ENCODE assay signal across 8 cellular contexts in genomic region chr11:46616551-46617450, GRCh38. TPM values are rescaled to one million over a fixed set of nuclear protein-coding genes. Genes with fewer than 3 reads are reported as not detected.
DNase-seq lines count a peak whose midpoint lies in the region; TF ChIP-seq lines count a peak whose summit lies in the region.

A gene with protein sequence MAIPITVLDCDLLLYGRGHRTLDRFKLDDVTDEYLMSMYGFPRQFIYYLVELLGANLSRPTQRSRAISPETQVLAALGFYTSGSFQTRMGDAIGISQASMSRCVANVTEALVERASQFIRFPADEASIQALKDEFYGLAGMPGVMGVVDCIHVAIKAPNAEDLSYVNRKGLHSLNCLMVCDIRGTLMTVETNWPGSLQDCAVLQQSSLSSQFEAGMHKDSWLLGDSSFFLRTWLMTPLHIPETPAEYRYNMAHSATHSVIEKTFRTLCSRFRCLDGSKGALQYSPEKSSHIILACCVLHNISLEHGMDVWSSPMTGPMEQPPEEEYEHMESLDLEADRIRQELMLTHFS (minus strand): TSS chr11:46617227. CDS start chr11:46616237, 990 bp downstream.

- H3K79me2 ChIP-seq in GM23248 (ENCODE audit: insufficient read depth) (peaks cover 54% of the 10 kb centered on the region), Karpas-422 (ENCODE audit: low read length) (peaks cover 58% of the 10 kb centered on the region)

- H3K4me1 Mint-ChIP-seq in nephron progenitor cell = peaks cover 31% of the 10 kb centered on the region
- H3K4me1 Mint-ChIP-seq in stimulated activated naive CD8-positive, alpha-beta T cell treated with anti-CD3 and anti-CD28 coated beads, Interleukin-15, Interleukin-2, amounts not matched to agents 100 ng/mL and 50 ng/mL, for 24 hours (ENCODE audit: low read depth) = peaks cover 40% of the 10 kb centered on the region

- no peaks in the 10 kb centered on the region for H3K9me2 ChIP-seq in GM23248 (ENCODE audit: insufficient read depth)
- no peaks in the 10 kb centered on the region for H3K9me2 ChIP-seq in Karpas-422 (replicated peaks; ENCODE audit: insufficient read depth, low read length)

- H3K9me3 Mint-ChIP-seq in nephron progenitor cell = no peaks in the 10 kb centered on the region
- no peaks in the 10 kb centered on the region for H3K9me3 Mint-ChIP-seq in stimulated activated naive CD8-positive, alpha-beta T cell treated with anti-CD3 and anti-CD28 coated beads, Interleukin-15, Interleukin-2, amounts not matched to agents 100 ng/mL and 50 ng/mL, for 24 hours

- H3K9ac ChIP-seq in GM23248 (peak within 1 kb of the TSS; percentile 99), Karpas-422 (ENCODE audit: low read length) (peak within 1 kb of the TSS; percentile 96)

- peak within 1 kb of the TSS; percentile 87 for H2AFZ ChIP-seq in GM23248
- peak within 1 kb of the TSS; percentile 87 for H2AFZ ChIP-seq in Karpas-422 (ENCODE audit: low read length)

- no peak for TF ChIP-seq CTCF in nephron progenitor cell (IDR thresholded peaks at IDR 0.05)

- no peaks in the 10 kb centered on the region for H3K27me3 ChIP-seq in GM23248 (replicated peaks; ENCODE audit: insufficient read depth)
- H3K27me3 ChIP-seq in Karpas-422 (ENCODE audit: low read length) = no peaks in the 10 kb centered on the region

- peak within 1 kb of the TSS; percentile 95 for H3K4me3 Mint-ChIP-seq in nephron progenitor cell
- peak within 1 kb of the TSS; percentile 96 for H3K4me3 Mint-ChIP-seq in stimulated activated naive CD8-positive, alpha-beta T cell treated with anti-CD3 and anti-CD28 coated beads, Interleukin-15, Interleukin-2, amounts not matched to agents 100 ng/mL and 50 ng/mL, for 24 hours

- H3K9me3 ChIP-seq in GM23248 (ENCODE audit: low read depth) (no peaks in the 10 kb centered on the region), Karpas-422 (ENCODE audit: low read length) (no peaks in the 10 kb centered on the region)

- H3K27ac Mint-ChIP-seq in nephron progenitor cell = peak within 1 kb of the TSS; percentile 100
- H3K27ac Mint-ChIP-seq in stimulated activated naive CD8-positive, alpha-beta T cell treated with anti-CD3 and anti-CD28 coated beads, Interleukin-15, Interleukin-2, amounts not matched to agents 100 ng/mL and 50 ng/mL, for 24 hours = peak within 1 kb of the TSS; percentile 100

- in situ Hi-C loops in GM23248 (cut with MboI) = no loop called here

- peak within 1 kb of the TSS; percentile 96 for H3K4me2 ChIP-seq in GM23248 (ENCODE audit: unreplicated experiment)
- H3K4me2 ChIP-seq in Karpas-422 (ENCODE audit: low read depth, low read length, poor library complexity, severe bottlenecking) = peak within 1 kb of the TSS; percentile 91

- H3F3A ChIP-seq in GM23248 (ENCODE audit: insufficient read depth) = peaks cover 10% of the 10 kb centered on the region; the same call in 1 of the 2 replicates

- H3K4me3 ChIP-seq in GM23248 (peak within 1 kb of the TSS; percentile 94), Karpas-422 (ENCODE audit: low read length) (peak within 1 kb of the TSS; percentile 99)

- DNase-seq in Daoy (ENCODE audit: low read depth) (peak; percentile 95), GM23248 (peak; percentile 96), Karpas-422 (peak; percentile 96), RPMI7951 (ENCODE audit: low read depth) (peak; percentile 83), fibroblast of the conjunctiva (ENCODE audit: low read depth) (peak; percentile 69), nephron progenitor cell (peak; percentile 91)
- peak; percentile 90 for DNase-seq in activated effector memory CD4-positive, alpha-beta T cell treated with Interleukin-2 at 50 U/mL for 16 hours

- H3K36me3 ChIP-seq in GM23248 (ENCODE audit: low read depth) = 0 out of 2 replicates have a peak, but pooled peaks cover 7% of the 10 kb centered on the region
- H3K36me3 ChIP-seq in Karpas-422 (ENCODE audit: insufficient read depth, low read length) = peaks cover 4% of the 10 kb centered on the region; the same call in 1 of the 2 replicates

- no peaks in the 10 kb centered on the region for H4K20me1 ChIP-seq in GM23248 (ENCODE audit: insufficient read depth)
- no peaks in the 10 kb centered on the region for H4K20me1 ChIP-seq in Karpas-422 (ENCODE audit: insufficient read depth, low read depth, low read length)

- WGBS in GM23248 (ENCODE audit: low coverage in 1 of 2, low lambda C conversion rate in 2 of 2, missing lambda C conversion rate in 2 of 2), 2 experiments = 1% methylated on average over 40 to 44 of the region's 44 CpGs

- no peaks in the 10 kb centered on the region for H3K27me3 Mint-ChIP-seq in nephron progenitor cell (ENCODE audit: low read depth, poor library complexity)
- H3K27me3 Mint-ChIP-seq in stimulated activated naive CD8-positive, alpha-beta T cell treated with anti-CD3 and anti-CD28 coated beads, Interleukin-15, Interleukin-2, amounts not matched to agents 100 ng/mL and 50 ng/mL, for 24 hours = no peaks in the 10 kb centered on the region

- H3K4me1 ChIP-seq in GM23248 (ENCODE audit: insufficient read depth) (peaks cover 18% of the 10 kb centered on the region), Karpas-422 (ENCODE audit: low read length) (peaks cover 32% of the 10 kb centered on the region)

- peaks cover 13% of the 10 kb centered on the region for H3K36me3 Mint-ChIP-seq in nephron progenitor cell (ENCODE audit: low read depth)
- H3K36me3 Mint-ChIP-seq in stimulated activated naive CD8-positive, alpha-beta T cell treated with anti-CD3 and anti-CD28 coated beads, Interleukin-15, Interleukin-2, amounts not matched to agents 100 ng/mL and 50 ng/mL, for 24 hours (ENCODE audit: low read depth) = peaks cover 13% of the 10 kb centered on the region

- H3K27ac ChIP-seq in GM23248 = peak within 1 kb of the TSS; percentile 95
- peak within 1 kb of the TSS; percentile 87 for H3K27ac ChIP-seq in Karpas-422 (ENCODE audit: low read length)

RNA-seq across cellular contexts. Expression of the gene that starts here (rescaled TPM):
- 2.3 and 5.1 TPM in 2 replicates for total RNA-seq in Daoy (2014; rRNA removed; shearing (Covaris generic))
- total RNA-seq in GM23248 (2014; rRNA removed; shearing (Covaris generic)) = 1.5 and 4.6 TPM in 2 replicates
- polyA plus RNA-seq in GM23248 (2016; fragmentation: Nextera tagmentation; extraction: Ambion mirVana) = 6.0 and 6.2 TPM in 2 replicates
- 3.8 and 4.0 TPM in 2 replicates for total RNA-seq in Karpas-422 (2014; rRNA removed; shearing (Covaris generic); ENCODE audit: low replicate concordance)
- total RNA-seq in RPMI7951 (2014; rRNA removed; shearing (Covaris generic)) = 3.7 and 4.2 TPM in 2 replicates

Comparison
In these comparisons a context has a peak if more than half of its experiments do, and no peak if none do; other contexts are left out.
1. Peak in every context shown above with its lines: DNase-seq, H3K4me3 ChIP-seq and H3K27ac ChIP-seq.